Comparison of ENCODE assay signal across 28 cellular contexts in the genomic region with DNA sequence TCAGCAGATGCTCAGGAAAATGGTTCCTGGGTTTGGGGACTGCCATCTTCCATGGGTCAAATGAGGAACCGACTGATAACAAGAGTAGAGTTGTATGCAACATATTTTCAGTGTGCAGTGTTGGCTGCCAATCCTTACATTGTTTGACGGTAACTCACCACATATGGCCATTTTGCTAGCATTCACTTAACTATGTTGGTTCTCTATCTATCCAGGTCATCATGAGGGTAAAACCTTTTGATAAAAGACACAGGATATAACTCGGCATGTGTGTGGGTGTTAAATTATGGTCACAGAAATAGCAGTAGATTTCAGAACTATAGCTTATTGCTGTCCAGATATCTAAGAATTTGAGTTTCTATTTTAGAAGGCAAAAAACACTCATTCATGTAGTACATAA.
DNase-seq lines count a peak whose midpoint lies in the region; ATAC-seq and TF ChIP-seq lines count a peak whose summit lies in the region.
"Had no signal": no experiment of that assay in that cellular context is flagged by ENCODE, and none has a peak within 500 bp of the region (broad histone marks: within the 10 kb centered on the region; RNA-seq: fewer than 3 reads in every experiment).

No MANE protein-coding gene starts in this region.

- H3K4me1 ChIP-seq in SK-N-SH (ENCODE audit: control insufficient read depth in 1 of 2, insufficient read depth in 2 of 2, low read depth in 1 of 2, low read length in 1 of 2), result peaks cover 0 to 27% of the 10 kb centered on the region in 2 experiments; a peak in 2 of 4 replicates
- H3K4me1 ChIP-seq: breast epithelium had no signal

- peaks cover 39% of the 10 kb centered on the region for H3K4me1 Mint-ChIP-seq in CD4-positive, alpha-beta T cell (ENCODE audit: low read depth)
- peaks cover 83 to 94% of the 10 kb centered on the region in 2 donors for H3K4me1 Mint-ChIP-seq in natural killer cell

- TF ChIP-seq RAD21 in SK-N-SH (IDR thresholded peaks at IDR 0.05; ENCODE audit: low read length), result no peak

- WGBS in SK-N-SH (ENCODE audit: low lambda C conversion rate), result 9% methylated on average over 3 of the region's 3 CpGs

- H3K4me3 Mint-ChIP-seq in CD4-positive, alpha-beta T cell, result no peak overlapping the region
- H3K4me3 Mint-ChIP-seq in natural killer cell, result peak overlapping the region; percentile 68
- H3K4me3 Mint-ChIP-seq: neural crest cell had no signal

- CTCF ChIA-PET in CD4-positive, alpha-beta T cell (lab: Charles Lee), result no interaction called here
- CTCF ChIA-PET in SK-N-SH (lab: Yijun Ruan, JAX), result interaction anchor here (0.9 to 3.1 kb wide), 8 partner anchors 12 to 377 kb away, joined by 3 to 12 read pairs (median 4); no protein-coding TSS in a partner anchor

- H3K79me2 ChIP-seq in SK-N-SH (ENCODE audit: insufficient read depth), result no peaks in the 10 kb centered on the region

- H3K36me3 Mint-ChIP-seq in CD4-positive, alpha-beta T cell (ENCODE audit: low read depth), result peaks cover 100% of the 10 kb centered on the region
- peaks cover 19% of the 10 kb centered on the region for H3K36me3 Mint-ChIP-seq in natural killer cell

- TF ChIP-seq CTCF in CD4-positive, alpha-beta T cell (IDR thresholded peaks at IDR 0.05), result no peak
- TF ChIP-seq CTCF in SK-N-SH (IDR thresholded peaks at IDR 0.05), result no peak
- TF ChIP-seq CTCF in natural killer cell (IDR thresholded peaks at IDR 0.05), result no peak

- POLR2A ChIA-PET in CD4-positive, alpha-beta T cell (lab: Charles Lee), result no interaction called here
- POLR2A ChIA-PET in SK-N-SH (lab: Yijun Ruan, JAX), result no interaction called here

- no peaks in the 10 kb centered on the region for H3F3A ChIP-seq in SK-N-SH (replicated peaks; ENCODE audit: insufficient read depth)

- no peak overlapping the region for H3K9ac ChIP-seq in SK-N-SH

- H3K27me3 ChIP-seq in CD4-positive, alpha-beta T cell (ENCODE audit: control insufficient read depth, insufficient read depth, low read length), result no peaks in the 10 kb centered on the region
- no peaks in the 10 kb centered on the region for H3K27me3 ChIP-seq in SK-N-SH (ENCODE audit: insufficient read depth)
- H3K27me3 ChIP-seq: BE2C, breast epithelium, ovary had no signal

- H2AFZ ChIP-seq in SK-N-SH (ENCODE audit: low read depth), result no peak overlapping the region

- no peak overlapping the region for H3K4me3 ChIP-seq in SK-N-SH (ENCODE audit: low read depth in 2 of 2, low read length in 1 of 2)
- H3K4me3 ChIP-seq: breast epithelium, GM12878, mucosa of descending colon, ovary, SK-N-MC had no signal

- H3K9me3 ChIP-seq in CD4-positive, alpha-beta T cell (ENCODE audit: control insufficient read depth, low read length), result no peaks in the 10 kb centered on the region
- no peaks in the 10 kb centered on the region for H3K9me3 ChIP-seq in SK-N-SH
- H3K9me3 ChIP-seq: BE2C, breast epithelium, mucosa of descending colon, ovary had no signal

- peak overlapping the region; percentile 64 for H3K27ac Mint-ChIP-seq in CD4-positive, alpha-beta T cell
- H3K27ac Mint-ChIP-seq in natural killer cell, result peak overlapping the region; percentile 92 to 97

- no peaks in the 10 kb centered on the region for H4K20me1 ChIP-seq in SK-N-SH (ENCODE audit: insufficient read depth)

- no peaks in the 10 kb centered on the region for H3K9me3 Mint-ChIP-seq in CD4-positive, alpha-beta T cell
- H3K9me3 Mint-ChIP-seq in natural killer cell, result peaks cover 0 to 3% of the 10 kb centered on the region in 2 donors

- H3K27ac ChIP-seq in CD4-positive, alpha-beta T cell (ENCODE audit: low read depth, low read length), result no peak overlapping the region
- peak overlapping the region in 1 of 2 experiments; percentile 95; a peak in 2 of 4 replicates for H3K27ac ChIP-seq in SK-N-SH (ENCODE audit: low read depth in 2 of 2, low read length in 1 of 2)
- peak overlapping the region; percentile 57 for H3K27ac ChIP-seq in angular gyrus (ENCODE audit: low read depth, low read length)
- H3K27ac ChIP-seq: breast epithelium, epithelial cell of prostate, ovary, SK-N-MC had no signal

- peak in 1 of 2 experiments; percentile 67; a peak in 2 of 4 replicates for TF ChIP-seq EP300 in SK-N-SH (IDR thresholded peaks at IDR 0.05; ENCODE audit: borderline replicate concordance in 1 of 2, low read depth in 1 of 2, low read length in 1 of 2)

- ATAC-seq in CD4-positive, alpha-beta T cell (ENCODE audit: poor library complexity), result no peak
- ATAC-seq in natural killer cell (peak; percentile 29 to 70 (median 63)), HG03097 (IDR thresholded peaks at IDR 0.05; ENCODE audit: low FRiP score, unreplicated experiment) (no peak), HG03039 (IDR thresholded peaks at IDR 0.05; ENCODE audit: unreplicated experiment) (no peak)
- ATAC-seq: GM12878, left colon, mucosa of descending colon had no signal

- no peaks in the 10 kb centered on the region for H3K9me2 ChIP-seq in SK-N-SH

- no peak overlapping the region for H3K4me2 ChIP-seq in SK-N-SH

- no peak for DNase-seq in CD4-positive, alpha-beta T cell
- no peak for DNase-seq in SK-N-SH
- DNase-seq in natural killer cell, result no peak
- DNase-seq in A172 (ENCODE audit: low spot score), result no peak
- DNase-seq: ACHN; activated CD4-positive, alpha-beta T cell treated with anti-CD3 and anti-CD28 coated beads for 1 hour; activated naive CD4-positive, alpha-beta T cell treated with Interleukin-2 at 50 U/mL for 16 hours; amniotic stem cell; COR-L47; effector CD8-positive, alpha-beta T cell; HCEC 1CT; hypothalamus; left colon; mammary epithelial cell; mucosa of descending colon; NCI-H1436; NCI-H526; ovary; stimulated activated naive CD8-positive, alpha-beta T cell treated with anti-CD3 and anti-CD28 coated beads, Interleukin-15, Interleukin-2, amounts not matched to agents 100 U/mL and 50 U/mL, for 24 hours had no signal

- no peaks in the 10 kb centered on the region for H3K27me3 Mint-ChIP-seq in CD4-positive, alpha-beta T cell
- no peaks in the 10 kb centered on the region for H3K27me3 Mint-ChIP-seq in natural killer cell (ENCODE audit: low read depth in 2 of 2)

- peaks cover 0 to 9% of the 10 kb centered on the region in 2 experiments for H3K36me3 ChIP-seq in SK-N-SH (replicated peaks in 1 of 2; ENCODE audit: control insufficient read depth in 1 of 2, insufficient read depth in 2 of 2, low read length in 1 of 2)
- H3K36me3 ChIP-seq: BE2C, breast epithelium, ovary had no signal

- intact Hi-C loops in CD4-positive, alpha-beta T cell (cut with DNase I, micrococcal nuclease), result loop anchor here in 1 of 2 experiments (10.0 kb wide), 1 partner anchor 370 kb away; no protein-coding TSS in a partner anchor
- intact Hi-C loops in natural killer cell (cut with micrococcal nuclease), result loop anchor here (1.0 to 10.0 kb wide), 5 partner anchors 106 to 1440 kb away; no protein-coding TSS in a partner anchor

TF ChIP-seq in SK-N-SH, 30 proteins besides CTCF, POLR2A, EP300 and RAD21:
- TF ChIP-seq RFX5 (IDR thresholded peaks at IDR 0.05; ENCODE audit: low read length), result no peak
- TF ChIP-seq TCF12 (IDR thresholded peaks at IDR 0.05), result 0 out of 2 replicates have a peak, but pooled peaks have one; percentile 8
- TF ChIP-seq CHD2 (IDR thresholded peaks at IDR 0.05; ENCODE audit: low read length, partially characterized antibody), result no peak
- TF ChIP-seq RCOR1 (IDR thresholded peaks at IDR 0.05; ENCODE audit: low read length), result 0 out of 2 replicates have a peak, but pooled peaks have one; percentile 25
- TF ChIP-seq, protein P1, sequence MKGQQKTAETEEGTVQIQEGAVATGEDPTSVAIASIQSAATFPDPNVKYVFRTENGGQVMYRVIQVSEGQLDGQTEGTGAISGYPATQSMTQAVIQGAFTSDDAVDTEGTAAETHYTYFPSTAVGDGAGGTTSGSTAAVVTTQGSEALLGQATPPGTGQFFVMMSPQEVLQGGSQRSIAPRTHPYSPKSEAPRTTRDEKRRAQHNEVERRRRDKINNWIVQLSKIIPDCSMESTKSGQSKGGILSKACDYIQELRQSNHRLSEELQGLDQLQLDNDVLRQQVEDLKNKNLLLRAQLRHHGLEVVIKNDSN (IDR thresholded peaks at IDR 0.05; ENCODE audit: borderline replicate concordance, low read depth), result no peak
- TF ChIP-seq POLR2AphosphoS5 (IDR thresholded peaks at IDR 0.05; ENCODE audit: low read depth, low read length), result no peak

Comparison
In these comparisons a context has a peak if more than half of its experiments do, and no peak if none do; other contexts are left out.
1. ATAC-seq: peak in natural killer cell (3 of 3); none in CD4-positive, alpha-beta T cell (single experiment), HG03097 (single experiment) and HG03039 (single experiment).